ENCODE assay signal across 10 cellular contexts in the genomic region with DNA sequence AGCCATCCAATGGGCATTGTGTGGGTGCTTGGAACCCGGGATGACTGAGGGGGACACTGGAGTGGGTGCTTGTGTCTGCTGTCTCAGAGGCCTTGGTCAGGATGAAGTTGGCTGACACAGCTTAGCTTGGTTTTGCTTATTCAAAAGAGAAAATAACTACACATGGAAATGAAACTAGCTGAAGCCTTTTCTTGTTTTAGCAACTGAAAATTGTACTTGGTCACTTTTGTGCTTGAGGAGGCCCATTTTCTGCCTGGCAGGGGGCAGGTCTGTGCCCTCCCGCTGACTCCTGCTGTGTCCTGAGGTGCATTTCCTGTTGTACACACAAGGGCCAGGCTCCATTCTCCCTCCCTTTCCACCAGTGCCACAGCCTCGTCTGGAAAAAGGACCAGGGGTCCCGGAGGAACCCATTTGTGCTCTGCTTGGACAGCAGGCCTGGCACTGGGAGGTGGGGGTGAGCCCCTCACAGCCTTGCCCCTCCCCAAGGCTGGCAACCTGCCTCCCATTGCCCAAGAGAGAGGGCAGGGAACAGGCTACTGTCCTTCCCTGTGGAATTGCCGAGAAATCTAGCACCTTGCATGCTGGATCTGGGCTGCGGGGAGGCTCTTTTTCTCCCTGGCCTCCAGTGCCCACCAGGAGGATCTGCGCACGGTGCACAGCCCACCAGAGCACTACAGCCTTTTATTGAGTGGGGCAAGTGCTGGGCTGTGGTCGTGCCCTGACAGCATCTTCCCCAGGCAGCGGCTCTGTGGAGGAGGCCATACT. TPM values are rescaled to one million over a fixed set of nuclear protein-coding genes. Genes with fewer than 3 reads are reported as not detected.
DNase-seq lines count a peak whose midpoint lies in the region; ATAC-seq and TF ChIP-seq lines count a peak whose summit lies in the region.
"Had no signal": no experiment of that assay in that cellular context is flagged by ENCODE, and none has a peak within 500 bp of the region (broad histone marks: within the 10 kb centered on the region; RNA-seq: fewer than 3 reads in every experiment).

No MANE protein-coding gene starts in this region.

- peak overlapping the region; percentile 46 to 71 for H3K27ac Mint-ChIP-seq in stimulated activated naive CD8-positive, alpha-beta T cell treated with anti-CD3 and anti-CD28 coated beads, Interleukin-15, amount 100 ng/mL, for 72 hours
- H3K27ac Mint-ChIP-seq: memory B cell had no signal

- peaks cover 7 to 27% of the 10 kb centered on the region in 2 donors for H3K4me1 ChIP-seq in ascending aorta

- no peaks in the 10 kb centered on the region for H3K27me3 ChIP-seq in ascending aorta
- H3K27me3 ChIP-seq: adrenal gland had no signal

- CTCF ChIA-PET in HEK293T (lab: Yijun Ruan, JAX) = no interaction called here

- intact Hi-C loops in ascending aorta (cut with DNase I) = loop anchor here (5.0 to 10.0 kb wide), 3 partner anchors 100 to 397 kb away; a partner anchor contains a TSS

- no peak for ATAC-seq in stimulated activated naive CD8-positive, alpha-beta T cell treated with anti-CD3 and anti-CD28 coated beads, Interleukin-15, amount 100 ng/mL, for 72 hours
- no peak for ATAC-seq in stimulated activated naive CD8-positive, alpha-beta T cell treated with anti-CD3 and anti-CD28 coated beads, Interleukin-15, Interleukin-2, amounts not matched to agents 100 U/mL and 50 U/mL, for 24 hours
- ATAC-seq in HG02885 (IDR thresholded peaks at IDR 0.05; ENCODE audit: poor library complexity, unreplicated experiment) = peak; percentile 65

- H3K4me1 Mint-ChIP-seq in stimulated activated naive CD8-positive, alpha-beta T cell treated with anti-CD3 and anti-CD28 coated beads, Interleukin-15, amount 100 ng/mL, for 72 hours = peaks cover 27% of the 10 kb centered on the region

- POLR2A ChIA-PET in HEK293T (lab: Yijun Ruan, JAX) = no interaction called here

- no peaks in the 10 kb centered on the region for H3K9me3 ChIP-seq in ascending aorta
- H3K9me3 ChIP-seq: adrenal gland had no signal

- no peak for DNase-seq in stimulated activated naive CD8-positive, alpha-beta T cell treated with anti-CD3 and anti-CD28 coated beads, Interleukin-15, amount 100 ng/mL, for 72 hours
- DNase-seq in stimulated activated naive CD8-positive, alpha-beta T cell treated with anti-CD3 and anti-CD28 coated beads, Interleukin-15, Interleukin-2, amounts not matched to agents 100 U/mL and 50 U/mL, for 24 hours = no peak
- DNase-seq in ascending aorta (ENCODE audit: low spot score in 2 of 2) (no peak), AG08396 (ENCODE audit: low spot score) (no peak), HEK293T (ENCODE audit: extremely low spot score) (no peak), hypothalamus (lab: John Stamatoyannopoulos, UW) (no peak)
- no peak for DNase-seq in stimulated activated naive CD4-positive, alpha-beta T cell treated with Interleukin-2 at 50 U/mL for 16 hours (lab: John Stamatoyannopoulos, UW)
- DNase-seq: adrenal gland had no signal

- no peaks in the 10 kb centered on the region for H3K9me3 Mint-ChIP-seq in stimulated activated naive CD8-positive, alpha-beta T cell treated with anti-CD3 and anti-CD28 coated beads, Interleukin-15, amount 100 ng/mL, for 72 hours
- H3K9me3 Mint-ChIP-seq: memory B cell had no signal

- H3K4me3 ChIP-seq in ascending aorta = no peak overlapping the region
- H3K4me3 ChIP-seq: adrenal gland had no signal

- no peak overlapping the region for H3K4me3 Mint-ChIP-seq in stimulated activated naive CD8-positive, alpha-beta T cell treated with anti-CD3 and anti-CD28 coated beads, Interleukin-15, amount 100 ng/mL, for 72 hours
- H3K4me3 Mint-ChIP-seq: memory B cell had no signal

- peak overlapping the region; percentile 34 to 64 for H3K27ac ChIP-seq in ascending aorta

- peaks cover 14 to 49% of the 10 kb centered on the region in 2 donors for H3K36me3 ChIP-seq in ascending aorta

- no peak for TF ChIP-seq CTCF in ascending aorta (IDR thresholded peaks at IDR 0.05)

- H3K27me3 Mint-ChIP-seq in stimulated activated naive CD8-positive, alpha-beta T cell treated with anti-CD3 and anti-CD28 coated beads, Interleukin-15, amount 100 ng/mL, for 72 hours = no peaks in the 10 kb centered on the region
- H3K27me3 Mint-ChIP-seq: memory B cell had no signal

TF ChIP-seq in HEK293T, 16 proteins besides CTCF, POLR2A, EP300 and RAD21:
- TF ChIP-seq ZNF384 (IDR thresholded peaks at IDR 0.05) (no peak), ARNT (IDR thresholded peaks at IDR 0.05) (no peak), SP1 (IDR thresholded peaks at IDR 0.05) (no peak), L3MBTL2 (conservative IDR thresholded peaks at IDR 0.05) (no peak), CTBP1 (IDR thresholded peaks at IDR 0.05; ENCODE audit: borderline replicate concordance) (no peak), SUZ12 (IDR thresholded peaks at IDR 0.05) (no peak), BHLHE40 (IDR thresholded peaks at IDR 0.05; ENCODE audit: borderline replicate concordance) (no peak)

RNA-seq across cellular contexts. Expression of a gene that starts 49.4 kb away (rescaled TPM):
- 125 TPM for total RNA-seq in ascending aorta
